1 cellular context compared by ENCODE assay signal in the genomic region with DNA sequence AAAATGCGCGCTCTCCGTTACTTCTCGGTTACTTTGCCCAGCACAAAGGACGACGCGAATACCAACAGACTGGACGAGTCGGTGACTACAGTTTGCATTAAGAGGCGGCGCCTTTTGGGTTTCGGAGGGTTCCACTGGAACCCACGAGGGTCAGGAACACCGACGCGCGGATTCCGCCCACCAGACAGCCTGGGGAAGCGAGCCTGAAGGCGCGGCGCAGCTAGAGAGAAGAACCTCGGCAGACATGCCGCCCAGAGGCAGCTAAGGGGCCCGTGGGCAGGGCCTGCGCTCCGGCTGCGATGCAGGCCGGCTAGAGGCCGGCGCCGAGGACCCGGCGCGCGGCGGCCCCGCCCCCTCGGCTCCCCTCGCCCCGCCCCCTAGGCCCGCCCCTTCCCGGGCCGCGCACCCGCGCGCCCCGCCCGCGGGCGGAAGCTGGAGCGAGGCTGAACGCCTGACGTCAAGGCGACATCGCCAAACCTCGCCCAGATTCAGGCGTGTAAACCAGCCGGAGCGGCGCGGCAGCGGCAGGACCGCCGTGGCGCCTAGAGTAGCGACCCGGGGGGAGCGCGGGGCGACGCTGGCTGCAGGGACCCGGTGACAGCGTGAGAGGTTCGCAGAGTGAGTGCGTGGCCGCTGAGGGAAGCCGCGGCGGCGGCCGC.
TF ChIP-seq lines count a peak whose summit lies in the region.

A gene (plus strand): TSS at position 465 of the 659 bp plus-strand sequence. CDS start 37,826 bp downstream, outside the sequence.

TF ChIP-seq in HepG2, 621 proteins besides CTCF, POLR2A, EP300 and RAD21 (continued from another document and continues in another):
- TF ChIP-seq, protein P1, sequence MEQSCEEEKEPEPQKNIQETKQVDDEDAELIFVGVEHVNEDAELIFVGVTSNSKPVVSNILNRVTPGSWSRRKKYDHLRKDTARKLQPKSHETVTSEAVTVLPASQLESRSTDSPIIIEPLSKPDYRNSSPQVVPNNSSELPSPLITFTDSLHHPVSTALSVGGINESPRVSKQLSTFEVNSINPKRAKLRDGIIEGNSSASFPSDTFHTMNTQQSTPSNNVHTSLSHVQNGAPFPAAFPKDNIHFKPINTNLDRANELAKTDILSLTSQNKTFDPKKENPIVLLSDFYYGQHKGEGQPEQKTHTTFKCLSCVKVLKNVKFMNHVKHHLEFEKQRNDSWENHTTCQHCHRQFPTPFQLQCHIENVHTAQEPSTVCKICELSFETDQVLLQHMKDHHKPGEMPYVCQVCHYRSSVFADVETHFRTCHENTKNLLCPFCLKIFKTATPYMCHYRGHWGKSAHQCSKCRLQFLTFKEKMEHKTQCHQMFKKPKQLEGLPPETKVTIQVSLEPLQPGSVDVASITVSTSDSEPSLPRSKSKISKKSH (CRISPR knock-in tag; IDR thresholded peaks at IDR 0.05; ENCODE audit: borderline replicate concordance) = 0 out of 2 replicates have a peak, but pooled peaks have one; percentile 58
- peak; percentile 60; the same call in 1 of the 2 replicates for TF ChIP-seq HOXA5 (CRISPR knock-in tag; IDR thresholded peaks at IDR 0.05)
- TF ChIP-seq, protein P2, sequence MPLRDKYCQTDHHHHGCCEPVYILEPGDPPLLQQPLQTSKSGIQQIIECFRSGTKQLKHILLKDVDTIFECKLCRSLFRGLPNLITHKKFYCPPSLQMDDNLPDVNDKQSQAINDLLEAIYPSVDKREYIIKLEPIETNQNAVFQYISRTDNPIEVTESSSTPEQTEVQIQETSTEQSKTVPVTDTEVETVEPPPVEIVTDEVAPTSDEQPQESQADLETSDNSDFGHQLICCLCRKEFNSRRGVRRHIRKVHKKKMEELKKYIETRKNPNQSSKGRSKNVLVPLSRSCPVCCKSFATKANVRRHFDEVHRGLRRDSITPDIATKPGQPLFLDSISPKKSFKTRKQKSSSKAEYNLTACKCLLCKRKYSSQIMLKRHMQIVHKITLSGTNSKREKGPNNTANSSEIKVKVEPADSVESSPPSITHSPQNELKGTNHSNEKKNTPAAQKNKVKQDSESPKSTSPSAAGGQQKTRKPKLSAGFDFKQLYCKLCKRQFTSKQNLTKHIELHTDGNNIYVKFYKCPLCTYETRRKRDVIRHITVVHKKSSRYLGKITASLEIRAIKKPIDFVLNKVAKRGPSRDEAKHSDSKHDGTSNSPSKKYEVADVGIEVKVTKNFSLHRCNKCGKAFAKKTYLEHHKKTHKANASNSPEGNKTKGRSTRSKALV (CRISPR knock-in tag; IDR thresholded peaks at IDR 0.05) = 0 out of 2 replicates have a peak, but pooled peaks have one; percentile 43
- TF ChIP-seq RAD51 (IDR thresholded peaks at IDR 0.05; ENCODE audit: borderline replicate concordance) = no peak
- no peak for TF ChIP-seq PAF1 (CRISPR knock-in tag; IDR thresholded peaks at IDR 0.05)
- no peak for TF ChIP-seq ZNF75D (CRISPR knock-in tag; IDR thresholded peaks at IDR 0.05; ENCODE audit: borderline replicate concordance)
- no peak for TF ChIP-seq NFE2L2 (IDR thresholded peaks at IDR 0.05; ENCODE audit: low read length)
- TF ChIP-seq AGO1 (IDR thresholded peaks at IDR 0.05; ENCODE audit: low read depth, low read length, poor library complexity, severe bottlenecking) = peak; percentile 19
- TF ChIP-seq ZNF121 (CRISPR knock-in tag; IDR thresholded peaks at IDR 0.05) = peak; percentile 43; the same call in 1 of the 2 replicates
- TF ChIP-seq HOXD1 (CRISPR knock-in tag; IDR thresholded peaks at IDR 0.05) = no peak
- TF ChIP-seq RFXANK (CRISPR knock-in tag; IDR thresholded peaks at IDR 0.05) = no peak
- no peak; the same call in 1 of the 2 replicates for TF ChIP-seq TBX2 (CRISPR knock-in tag; IDR thresholded peaks at IDR 0.05; ENCODE audit: borderline replicate concordance)
- no peak for TF ChIP-seq ZNF431 (CRISPR knock-in tag; IDR thresholded peaks at IDR 0.05; ENCODE audit: borderline replicate concordance, low read depth)
- no peak for TF ChIP-seq REL (CRISPR knock-in tag; conservative IDR thresholded peaks at IDR 0.05)
- peak; percentile 58; the same call in 1 of the 2 replicates for TF ChIP-seq ERF (CRISPR knock-in tag; IDR thresholded peaks at IDR 0.05)
- TF ChIP-seq PHF8 (CRISPR knock-in tag; IDR thresholded peaks at IDR 0.05) = peak; percentile 93
- peak; percentile 81 for TF ChIP-seq HES4 (CRISPR knock-in tag; IDR thresholded peaks at IDR 0.05; ENCODE audit: borderline replicate concordance)
- TF ChIP-seq ETV5 (CRISPR knock-in tag; IDR thresholded peaks at IDR 0.05; ENCODE audit: borderline replicate concordance) = peak; percentile 64; the same call in 1 of the 2 replicates
- peak; percentile 90 for TF ChIP-seq ZFY (CRISPR knock-in tag; IDR thresholded peaks at IDR 0.05)
- TF ChIP-seq ZNF256 (CRISPR knock-in tag; conservative IDR thresholded peaks at IDR 0.05) = no peak
- TF ChIP-seq, protein P3, sequence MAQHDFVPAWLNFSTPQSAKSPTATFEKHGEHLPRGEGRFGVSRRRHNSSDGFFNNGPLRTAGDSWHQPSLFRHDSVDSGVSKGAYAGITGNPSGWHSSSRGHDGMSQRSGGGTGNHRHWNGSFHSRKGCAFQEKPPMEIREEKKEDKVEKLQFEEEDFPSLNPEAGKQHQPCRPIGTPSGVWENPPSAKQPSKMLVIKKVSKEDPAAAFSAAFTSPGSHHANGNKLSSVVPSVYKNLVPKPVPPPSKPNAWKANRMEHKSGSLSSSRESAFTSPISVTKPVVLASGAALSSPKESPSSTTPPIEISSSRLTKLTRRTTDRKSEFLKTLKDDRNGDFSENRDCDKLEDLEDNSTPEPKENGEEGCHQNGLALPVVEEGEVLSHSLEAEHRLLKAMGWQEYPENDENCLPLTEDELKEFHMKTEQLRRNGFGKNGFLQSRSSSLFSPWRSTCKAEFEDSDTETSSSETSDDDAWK (CRISPR knock-in tag; IDR thresholded peaks at IDR 0.05) = no peak
- no peak for TF ChIP-seq ZMYM2 (CRISPR knock-in tag; IDR thresholded peaks at IDR 0.05)
- TF ChIP-seq ZSCAN9 (CRISPR knock-in tag; IDR thresholded peaks at IDR 0.05; ENCODE audit: borderline replicate concordance) = peak; percentile 85; the same call in 1 of the 2 replicates
- peak; percentile 21; the same call in 1 of the 2 replicates for TF ChIP-seq KDM5B (CRISPR knock-in tag; IDR thresholded peaks at IDR 0.05; ENCODE audit: borderline replicate concordance)
- TF ChIP-seq, protein P4, sequence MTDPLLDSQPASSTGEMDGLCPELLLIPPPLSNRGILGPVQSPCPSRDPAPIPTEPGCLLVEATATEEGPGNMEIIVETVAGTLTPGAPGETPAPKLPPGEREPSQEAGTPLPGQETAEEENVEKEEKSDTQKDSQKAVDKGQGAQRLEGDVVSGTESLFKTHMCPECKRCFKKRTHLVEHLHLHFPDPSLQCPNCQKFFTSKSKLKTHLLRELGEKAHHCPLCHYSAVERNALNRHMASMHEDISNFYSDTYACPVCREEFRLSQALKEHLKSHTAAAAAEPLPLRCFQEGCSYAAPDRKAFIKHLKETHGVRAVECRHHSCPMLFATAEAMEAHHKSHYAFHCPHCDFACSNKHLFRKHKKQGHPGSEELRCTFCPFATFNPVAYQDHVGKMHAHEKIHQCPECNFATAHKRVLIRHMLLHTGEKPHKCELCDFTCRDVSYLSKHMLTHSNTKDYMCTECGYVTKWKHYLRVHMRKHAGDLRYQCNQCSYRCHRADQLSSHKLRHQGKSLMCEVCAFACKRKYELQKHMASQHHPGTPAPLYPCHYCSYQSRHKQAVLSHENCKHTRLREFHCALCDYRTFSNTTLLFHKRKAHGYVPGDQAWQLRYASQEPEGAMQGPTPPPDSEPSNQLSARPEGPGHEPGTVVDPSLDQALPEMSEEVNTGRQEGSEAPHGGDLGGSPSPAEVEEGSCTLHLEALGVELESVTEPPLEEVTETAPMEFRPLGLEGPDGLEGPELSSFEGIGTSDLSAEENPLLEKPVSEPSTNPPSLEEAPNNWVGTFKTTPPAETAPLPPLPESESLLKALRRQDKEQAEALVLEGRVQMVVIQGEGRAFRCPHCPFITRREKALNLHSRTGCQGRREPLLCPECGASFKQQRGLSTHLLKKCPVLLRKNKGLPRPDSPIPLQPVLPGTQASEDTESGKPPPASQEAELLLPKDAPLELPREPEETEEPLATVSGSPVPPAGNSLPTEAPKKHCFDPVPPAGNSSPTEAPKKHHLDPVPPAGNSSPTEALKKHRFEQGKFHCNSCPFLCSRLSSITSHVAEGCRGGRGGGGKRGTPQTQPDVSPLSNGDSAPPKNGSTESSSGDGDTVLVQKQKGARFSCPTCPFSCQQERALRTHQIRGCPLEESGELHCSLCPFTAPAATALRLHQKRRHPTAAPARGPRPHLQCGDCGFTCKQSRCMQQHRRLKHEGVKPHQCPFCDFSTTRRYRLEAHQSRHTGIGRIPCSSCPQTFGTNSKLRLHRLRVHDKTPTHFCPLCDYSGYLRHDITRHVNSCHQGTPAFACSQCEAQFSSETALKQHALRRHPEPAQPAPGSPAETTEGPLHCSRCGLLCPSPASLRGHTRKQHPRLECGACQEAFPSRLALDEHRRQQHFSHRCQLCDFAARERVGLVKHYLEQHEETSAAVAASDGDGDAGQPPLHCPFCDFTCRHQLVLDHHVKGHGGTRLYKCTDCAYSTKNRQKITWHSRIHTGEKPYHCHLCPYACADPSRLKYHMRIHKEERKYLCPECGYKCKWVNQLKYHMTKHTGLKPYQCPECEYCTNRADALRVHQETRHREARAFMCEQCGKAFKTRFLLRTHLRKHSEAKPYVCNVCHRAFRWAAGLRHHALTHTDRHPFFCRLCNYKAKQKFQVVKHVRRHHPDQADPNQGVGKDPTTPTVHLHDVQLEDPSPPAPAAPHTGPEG (CRISPR knock-in tag; IDR thresholded peaks at IDR 0.05) = peak; percentile 68
- no peak for TF ChIP-seq GTF2F1 (IDR thresholded peaks at IDR 0.05; ENCODE audit: low read length)
- 0 out of 2 replicates have a peak, but pooled peaks have one; percentile 48 for TF ChIP-seq TOPORS (CRISPR knock-in tag; IDR thresholded peaks at IDR 0.05)
- TF ChIP-seq ZNF766 (CRISPR knock-in tag; IDR thresholded peaks at IDR 0.05; ENCODE audit: borderline replicate concordance) = 0 out of 2 replicates have a peak, but pooled peaks have one; percentile 27
- TF ChIP-seq, protein P5, sequence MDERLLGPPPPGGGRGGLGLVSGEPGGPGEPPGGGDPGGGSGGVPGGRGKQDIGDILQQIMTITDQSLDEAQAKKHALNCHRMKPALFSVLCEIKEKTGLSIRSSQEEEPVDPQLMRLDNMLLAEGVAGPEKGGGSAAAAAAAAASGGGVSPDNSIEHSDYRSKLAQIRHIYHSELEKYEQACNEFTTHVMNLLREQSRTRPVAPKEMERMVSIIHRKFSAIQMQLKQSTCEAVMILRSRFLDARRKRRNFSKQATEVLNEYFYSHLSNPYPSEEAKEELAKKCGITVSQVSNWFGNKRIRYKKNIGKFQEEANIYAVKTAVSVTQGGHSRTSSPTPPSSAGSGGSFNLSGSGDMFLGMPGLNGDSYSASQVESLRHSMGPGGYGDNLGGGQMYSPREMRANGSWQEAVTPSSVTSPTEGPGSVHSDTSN (CRISPR knock-in tag; IDR thresholded peaks at IDR 0.05) = no peak
- TF ChIP-seq, protein P6, sequence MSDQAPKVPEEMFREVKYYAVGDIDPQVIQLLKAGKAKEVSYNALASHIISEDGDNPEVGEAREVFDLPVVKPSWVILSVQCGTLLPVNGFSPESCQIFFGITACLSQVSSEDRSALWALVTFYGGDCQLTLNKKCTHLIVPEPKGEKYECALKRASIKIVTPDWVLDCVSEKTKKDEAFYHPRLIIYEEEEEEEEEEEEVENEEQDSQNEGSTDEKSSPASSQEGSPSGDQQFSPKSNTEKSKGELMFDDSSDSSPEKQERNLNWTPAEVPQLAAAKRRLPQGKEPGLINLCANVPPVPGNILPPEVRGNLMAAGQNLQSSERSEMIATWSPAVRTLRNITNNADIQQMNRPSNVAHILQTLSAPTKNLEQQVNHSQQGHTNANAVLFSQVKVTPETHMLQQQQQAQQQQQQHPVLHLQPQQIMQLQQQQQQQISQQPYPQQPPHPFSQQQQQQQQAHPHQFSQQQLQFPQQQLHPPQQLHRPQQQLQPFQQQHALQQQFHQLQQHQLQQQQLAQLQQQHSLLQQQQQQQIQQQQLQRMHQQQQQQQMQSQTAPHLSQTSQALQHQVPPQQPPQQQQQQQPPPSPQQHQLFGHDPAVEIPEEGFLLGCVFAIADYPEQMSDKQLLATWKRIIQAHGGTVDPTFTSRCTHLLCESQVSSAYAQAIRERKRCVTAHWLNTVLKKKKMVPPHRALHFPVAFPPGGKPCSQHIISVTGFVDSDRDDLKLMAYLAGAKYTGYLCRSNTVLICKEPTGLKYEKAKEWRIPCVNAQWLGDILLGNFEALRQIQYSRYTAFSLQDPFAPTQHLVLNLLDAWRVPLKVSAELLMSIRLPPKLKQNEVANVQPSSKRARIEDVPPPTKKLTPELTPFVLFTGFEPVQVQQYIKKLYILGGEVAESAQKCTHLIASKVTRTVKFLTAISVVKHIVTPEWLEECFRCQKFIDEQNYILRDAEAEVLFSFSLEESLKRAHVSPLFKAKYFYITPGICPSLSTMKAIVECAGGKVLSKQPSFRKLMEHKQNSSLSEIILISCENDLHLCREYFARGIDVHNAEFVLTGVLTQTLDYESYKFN (CRISPR knock-in tag; conservative IDR thresholded peaks at IDR 0.05) = peak; percentile 46; the same call in 1 of the 2 replicates
- TF ChIP-seq, protein P7, sequence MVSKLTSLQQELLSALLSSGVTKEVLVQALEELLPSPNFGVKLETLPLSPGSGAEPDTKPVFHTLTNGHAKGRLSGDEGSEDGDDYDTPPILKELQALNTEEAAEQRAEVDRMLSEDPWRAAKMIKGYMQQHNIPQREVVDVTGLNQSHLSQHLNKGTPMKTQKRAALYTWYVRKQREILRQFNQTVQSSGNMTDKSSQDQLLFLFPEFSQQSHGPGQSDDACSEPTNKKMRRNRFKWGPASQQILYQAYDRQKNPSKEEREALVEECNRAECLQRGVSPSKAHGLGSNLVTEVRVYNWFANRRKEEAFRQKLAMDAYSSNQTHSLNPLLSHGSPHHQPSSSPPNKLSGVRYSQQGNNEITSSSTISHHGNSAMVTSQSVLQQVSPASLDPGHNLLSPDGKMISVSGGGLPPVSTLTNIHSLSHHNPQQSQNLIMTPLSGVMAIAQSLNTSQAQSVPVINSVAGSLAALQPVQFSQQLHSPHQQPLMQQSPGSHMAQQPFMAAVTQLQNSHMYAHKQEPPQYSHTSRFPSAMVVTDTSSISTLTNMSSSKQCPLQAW (CRISPR knock-in tag; IDR thresholded peaks at IDR 0.05) = peak; percentile 73
- TF ChIP-seq ZNF564 (CRISPR knock-in tag; IDR thresholded peaks at IDR 0.05) = no peak
- TF ChIP-seq, protein P8, sequence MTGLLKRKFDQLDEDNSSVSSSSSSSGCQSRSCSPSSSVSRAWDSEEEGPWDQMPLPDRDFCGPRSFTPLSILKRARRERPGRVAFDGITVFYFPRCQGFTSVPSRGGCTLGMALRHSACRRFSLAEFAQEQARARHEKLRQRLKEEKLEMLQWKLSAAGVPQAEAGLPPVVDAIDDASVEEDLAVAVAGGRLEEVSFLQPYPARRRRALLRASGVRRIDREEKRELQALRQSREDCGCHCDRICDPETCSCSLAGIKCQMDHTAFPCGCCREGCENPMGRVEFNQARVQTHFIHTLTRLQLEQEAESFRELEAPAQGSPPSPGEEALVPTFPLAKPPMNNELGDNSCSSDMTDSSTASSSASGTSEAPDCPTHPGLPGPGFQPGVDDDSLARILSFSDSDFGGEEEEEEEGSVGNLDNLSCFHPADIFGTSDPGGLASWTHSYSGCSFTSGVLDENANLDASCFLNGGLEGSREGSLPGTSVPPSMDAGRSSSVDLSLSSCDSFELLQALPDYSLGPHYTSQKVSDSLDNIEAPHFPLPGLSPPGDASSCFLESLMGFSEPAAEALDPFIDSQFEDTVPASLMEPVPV (CRISPR knock-in tag; IDR thresholded peaks at IDR 0.05) = 0 out of 2 replicates have a peak, but pooled peaks have one; percentile 14
- TF ChIP-seq ARNT (IDR thresholded peaks at IDR 0.05) = no peak
- TF ChIP-seq NFE2 (CRISPR knock-in tag; IDR thresholded peaks at IDR 0.05) = no peak
- TF ChIP-seq KDM2A (CRISPR knock-in tag; IDR thresholded peaks at IDR 0.05; ENCODE audit: borderline replicate concordance, low read depth) = peak; percentile 54; the same call in 1 of the 2 replicates
- no peak for TF ChIP-seq HNF4A (CRISPR knock-in tag; IDR thresholded peaks at IDR 0.05)
- TF ChIP-seq KMT2B (CRISPR knock-in tag; IDR thresholded peaks at IDR 0.05) = peak; percentile 86
- 0 out of 2 replicates have a peak, but pooled peaks have one; percentile 29 for TF ChIP-seq SP5 (CRISPR knock-in tag; IDR thresholded peaks at IDR 0.05; ENCODE audit: borderline replicate concordance, low read depth)
- no peak for TF ChIP-seq KAT7 (CRISPR knock-in tag; IDR thresholded peaks at IDR 0.05; ENCODE audit: borderline replicate concordance)
